ENCODE assay signal across 8 cellular contexts in genomic region chr4:40192286-40193017, GRCh38. TPM values are rescaled to one million over a fixed set of nuclear protein-coding genes. Genes with fewer than 3 reads are reported as not detected.
A peak's percentile ranks its signal among the peaks of the same experiment; 100 is the strongest.
DNase-seq lines count a peak whose midpoint lies in the region; FAIRE-seq and TF ChIP-seq lines count a peak whose summit lies in the region.

No MANE protein-coding gene starts in this region.

- intact Hi-C loops in prostate gland (cut with DNase I) = no loop called here

- H3K23ac ChIP-seq in H9 (ENCODE audit: insufficient read length, low read depth, low read length) = no peak overlapping the region

- H3K23me2 ChIP-seq in H9 (ENCODE audit: insufficient read length, low read depth, low read length, poor library complexity, severe bottlenecking) = no peaks in the 10 kb centered on the region

- H4K5ac ChIP-seq in H9 (ENCODE audit: insufficient read length, low read depth, low read length) = no peak overlapping the region

- H3K36me3 ChIP-seq in prostate gland = no peaks in the 10 kb centered on the region

- no peak overlapping the region for H2AK5ac ChIP-seq in H9 (ENCODE audit: insufficient read length, low read length)

- WGBS in H9 (ENCODE audit: extremely low coverage, insufficient read length, low lambda C conversion rate) = no CpG with 5 or more reads among the region's 7 CpGs
- 71% methylated on average over 7 of the region's 7 CpGs for WGBS in prostate gland

- H3K27ac Mint-ChIP-seq in T-helper 2 cell treated with Interferon-gamma antibody and Interleukin-4, amounts not matched to agents 5 μg/mL and 100 μg/mL, for 36 hours = peak overlapping the region; percentile 97
- peak overlapping the region in 2 of 3 experiments; percentile 16 to 80; a peak in 2 of 7 replicates for H3K27ac Mint-ChIP-seq in H9

- H3K27ac ChIP-seq in H9 (ENCODE audit: insufficient read length, low read depth, low read length) = no peak overlapping the region
- H3K27ac ChIP-seq in prostate gland = peak overlapping the region; percentile 81 to 85

- DNase-seq in T-helper 2 cell treated with Interferon-gamma antibody and Interleukin-4, amounts not matched to agents 5 μg/mL and 100 μg/mL, for 36 hours (ENCODE audit: low spot score) = peak; percentile 8
- DNase-seq in T-helper 2 cell (no peak), H9 (no peak), RPMI8226 (peak; percentile 32), prostate gland (ENCODE audit: low spot score) (no peak), D721Med (ENCODE audit: insufficient read length, low spot score) (no peak), glomerular visceral epithelial cell (ENCODE audit: extremely low spot score) (no peak), frontal cortex (ENCODE audit: low spot score in 2 of 2) (no peak)

- TF ChIP-seq CTCF in H9 (conservative IDR thresholded peaks at IDR 0.05) = no peak
- no peak for TF ChIP-seq CTCF in prostate gland (IDR thresholded peaks at IDR 0.05)
- no peak for TF ChIP-seq CTCF in D721Med (IDR thresholded peaks at IDR 0.05; ENCODE audit: insufficient read depth, missing control alignments)

- no peak overlapping the region for H3K18ac ChIP-seq in H9 (ENCODE audit: insufficient read length, low read depth, low read length)

- no peak overlapping the region for H3K14ac ChIP-seq in H9 (ENCODE audit: insufficient read depth, low read length)

- no peak overlapping the region for H2BK5ac ChIP-seq in H9 (ENCODE audit: insufficient read length, low read length)

- no peak overlapping the region for H4K8ac ChIP-seq in H9 (replicated peaks; ENCODE audit: insufficient read length, low read depth, low read length)

- no peak overlapping the region for H3T11ph ChIP-seq in H9 (ENCODE audit: low read length)

- H3K9me3 ChIP-seq in H9 (ENCODE audit: control insufficient read depth, low read depth, low read length) = no peaks in the 10 kb centered on the region
- no peaks in the 10 kb centered on the region for H3K9me3 ChIP-seq in prostate gland

- H3K4ac ChIP-seq in H9 (ENCODE audit: low read depth, low read length) = no peak overlapping the region

- no peaks in the 10 kb centered on the region for H3K79me2 ChIP-seq in H9 (ENCODE audit: insufficient read depth, low read length)

- no peaks in the 10 kb centered on the region for H3K79me1 ChIP-seq in H9 (ENCODE audit: insufficient read depth, low read depth, low read length, poor library complexity, severe bottlenecking)

- no peaks in the 10 kb centered on the region for H3K27me3 Mint-ChIP-seq in T-helper 2 cell treated with Interferon-gamma antibody and Interleukin-4, amounts not matched to agents 5 μg/mL and 100 μg/mL, for 36 hours (ENCODE audit: low read depth)
- no peaks in the 10 kb centered on the region for H3K27me3 Mint-ChIP-seq in H9 (ENCODE audit: low read depth)

- no peak overlapping the region for H3K4me2 ChIP-seq in H9 (ENCODE audit: insufficient read depth, insufficient read length, low read length)

- no peak for TF ChIP-seq POLR2A in prostate gland (IDR thresholded peaks at IDR 0.05)

- H3K4me1 Mint-ChIP-seq in T-helper 2 cell treated with Interferon-gamma antibody and Interleukin-4, amounts not matched to agents 5 μg/mL and 100 μg/mL, for 36 hours (ENCODE audit: low read depth) = peaks cover 67% of the 10 kb centered on the region
- H3K4me1 Mint-ChIP-seq in H9 = peaks cover 53 to 63% of the 10 kb centered on the region in 2 experiments

- H3K4me3 ChIP-seq in prostate gland = no peak overlapping the region

- no peak overlapping the region for H4K91ac ChIP-seq in H9 (ENCODE audit: insufficient read length, low read depth, low read length)

- H3K9me3 Mint-ChIP-seq in T-helper 2 cell treated with Interferon-gamma antibody and Interleukin-4, amounts not matched to agents 5 μg/mL and 100 μg/mL, for 36 hours = no peaks in the 10 kb centered on the region
- H3K9me3 Mint-ChIP-seq in H9 = peaks cover 0 to 3% of the 10 kb centered on the region in 2 experiments; a peak in 1 of 5 replicates

- H3K4me3 Mint-ChIP-seq in T-helper 2 cell treated with Interferon-gamma antibody and Interleukin-4, amounts not matched to agents 5 μg/mL and 100 μg/mL, for 36 hours = peak overlapping the region; percentile 95
- peak overlapping the region in 1 of 2 experiments; percentile 63; a peak in 2 of 5 replicates for H3K4me3 Mint-ChIP-seq in H9

- FAIRE-seq in D721Med (lab: Jason Lieb, UNC) (no peak), frontal cortex (lab: Jason Lieb, UNC) (no peak)

- no peak overlapping the region for H2BK20ac ChIP-seq in H9 (ENCODE audit: low read depth, low read length, poor library complexity, severe bottlenecking)

- H3K4me1 ChIP-seq in H9 (ENCODE audit: insufficient read depth, low read length) (no peaks in the 10 kb centered on the region; the same call in 1 of the 2 replicates), prostate gland (replicated peaks) (peaks cover 10% of the 10 kb centered on the region)

- H2BK12ac ChIP-seq in H9 (ENCODE audit: insufficient read length, low read depth, low read length) = no peak overlapping the region

- no peak overlapping the region for H2BK15ac ChIP-seq in H9 (ENCODE audit: low read depth, low read length)

- no peak overlapping the region for H3K9ac ChIP-seq in H9 (ENCODE audit: extremely low read depth, insufficient read length, low read length)

- H4K20me1 ChIP-seq in H9 (ENCODE audit: control insufficient read depth, insufficient read depth, insufficient read length) = no peaks in the 10 kb centered on the region

- H3K56ac ChIP-seq in H9 (ENCODE audit: insufficient read length, low read depth, low read length) = no peak overlapping the region

- H3K27me3 ChIP-seq in H9 (ENCODE audit: insufficient read depth, low read length) (no peaks in the 10 kb centered on the region), prostate gland (replicated peaks; ENCODE audit: insufficient read depth) (no peaks in the 10 kb centered on the region)

- no peak overlapping the region for H2BK120ac ChIP-seq in H9 (ENCODE audit: low read depth, low read length, poor library complexity, severe bottlenecking)

- H3K36me3 Mint-ChIP-seq in T-helper 2 cell treated with Interferon-gamma antibody and Interleukin-4, amounts not matched to agents 5 μg/mL and 100 μg/mL, for 36 hours (ENCODE audit: low read depth) = peaks cover 17% of the 10 kb centered on the region
- H3K36me3 Mint-ChIP-seq in H9 (ENCODE audit: insufficient read depth in 1 of 3, low read depth in 3 of 3) = no peaks in the 10 kb centered on the region

- no peak overlapping the region for H2AFZ ChIP-seq in H9 (ENCODE audit: low read length)

RNA-seq across cellular contexts. Expression of gene RHOH, which starts 4.4 kb away (rescaled TPM):
- total RNA-seq in H9 (2021) (7.1 and 8.2 TPM in 2 replicates), prostate gland (1 to 10 TPM; 1.3 to 1.9 TPM), frontal cortex (0.41 TPM)

Comparison
In these comparisons a context has a peak if more than half of its experiments do, and no peak if none do; other contexts are left out.
1. DNase-seq: peak in T-helper 2 cell treated with Interferon-gamma antibody and Interleukin-4, amounts not matched to agents 5 μg/mL and 100 μg/mL, for 36 hours (single experiment) and RPMI8226 (single experiment); none in T-helper 2 cell (0 of 5), H9 (single experiment), prostate gland (single experiment), D721Med (single experiment), glomerular visceral epithelial cell (single experiment) and frontal cortex (0 of 2).